ENCODE assay signal across 8 cellular contexts in the genomic region with DNA sequence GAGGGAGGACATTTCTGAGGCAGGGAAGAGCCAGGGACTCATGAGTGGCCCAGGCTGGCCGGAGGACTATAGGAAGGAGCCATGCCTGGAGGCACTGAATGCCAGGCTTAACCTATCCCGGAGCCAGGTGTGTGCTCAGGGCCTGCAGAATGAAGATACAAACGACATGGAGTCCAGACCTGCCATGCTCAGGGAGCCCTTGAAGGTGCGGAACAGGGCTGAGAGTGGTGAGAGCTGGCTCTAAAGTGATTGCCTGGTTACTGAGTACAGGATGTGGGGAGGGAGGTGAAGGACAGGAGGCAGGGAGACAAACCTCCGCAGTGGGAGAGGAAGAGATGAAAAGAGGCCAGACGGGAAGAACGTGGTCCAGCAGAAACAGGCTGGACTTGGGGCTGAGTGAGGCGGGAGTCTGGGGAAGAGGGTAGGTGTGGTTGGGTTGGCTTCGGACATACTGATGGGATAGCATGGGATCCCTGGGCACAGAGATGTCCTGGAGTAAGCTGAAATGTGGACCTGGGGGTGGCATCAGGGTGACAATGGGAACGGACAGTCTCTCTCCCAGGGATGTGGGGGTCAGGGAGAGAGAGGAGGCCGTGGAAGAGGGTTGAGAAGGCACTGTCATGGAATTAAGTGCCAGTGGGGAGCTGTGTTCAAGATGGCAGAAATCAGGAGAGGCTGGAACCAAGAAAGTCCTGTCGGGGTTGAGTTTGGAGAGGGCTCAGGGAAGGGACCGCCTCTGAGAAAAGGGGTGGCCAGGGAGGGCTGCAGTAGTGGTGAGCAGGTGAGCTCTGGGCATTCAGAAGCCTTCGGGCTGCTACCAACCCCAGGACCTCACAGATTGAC. TPM values are rescaled to one million over a fixed set of nuclear protein-coding genes. Genes with fewer than 3 reads are reported as not detected.
DNase-seq lines count a peak whose midpoint lies in the region; TF ChIP-seq lines count a peak whose summit lies in the region.

No MANE protein-coding gene starts in this region.

- H3K27ac ChIP-seq in PC-9: peak overlapping the region; percentile 83
- peak overlapping the region; percentile 90 for H3K27ac ChIP-seq in effector memory CD4-positive, alpha-beta T cell (ENCODE audit: insufficient read depth, low read length, poor library complexity, severe bottlenecking)

- POLR2A ChIA-PET in PC-9 (lab: Charles Lee; ENCODE audit: unreplicated experiment): interaction anchor here (0.6 to 1.0 kb wide), 3 partner anchors 15 to 232 kb away, joined by 4 to 10 read pairs (median 6); a partner anchor contains a TSS

- H3K27me3 ChIP-seq in PC-9 (ENCODE audit: insufficient read depth, low read depth) (no peaks in the 10 kb centered on the region), neuron (ENCODE audit: insufficient read depth, low read length) (no peaks in the 10 kb centered on the region)
- no peaks in the 10 kb centered on the region for H3K27me3 ChIP-seq in effector memory CD4-positive, alpha-beta T cell (replicated peaks; ENCODE audit: control insufficient read depth, insufficient read depth, low read length, poor library complexity, severe bottlenecking)

- peak overlapping the region; percentile 84 for H3K4me2 ChIP-seq in PC-9

- H3K9me3 Mint-ChIP-seq in Calu3 (ENCODE audit: low read depth, unreplicated experiment): no peaks in the 10 kb centered on the region

- no peaks in the 10 kb centered on the region for H4K20me1 ChIP-seq in PC-9 (ENCODE audit: insufficient read depth)

- no peak for DNase-seq in Calu3
- DNase-seq in PC-9: no peak
- DNase-seq in effector memory CD4-positive, alpha-beta T cell: no peak
- DNase-seq in NCI-H2196 (lab: John Stamatoyannopoulos, UW; ENCODE audit: unreplicated experiment): no peak
- no peak for DNase-seq in AML-193 (lab: John Stamatoyannopoulos, UW)
- no peak for DNase-seq in NCI-H526 treated with DMSO at 0.1 percent for 48 hours (lab: John Stamatoyannopoulos, UW)
- DNase-seq in NCI-H2107 treated with DMSO at 0.1 percent for 48 hours (lab: John Stamatoyannopoulos, UW; ENCODE audit: unreplicated experiment): no peak

- no peaks in the 10 kb centered on the region for H3K9me2 ChIP-seq in PC-9 (ENCODE audit: insufficient read depth)

- peaks cover 41% of the 10 kb centered on the region for H3F3A ChIP-seq in PC-9 (ENCODE audit: insufficient read depth, low read depth)

- H2AFZ ChIP-seq in PC-9 (peak overlapping the region; percentile 89; the same call in 1 of the 2 replicates), neuron (ENCODE audit: low read depth, low read length) (peak overlapping the region; percentile 86)

- peak overlapping the region; percentile 98 for H3K4me3 ChIP-seq in PC-9
- peak overlapping the region; percentile 84 for H3K4me3 ChIP-seq in effector memory CD4-positive, alpha-beta T cell (ENCODE audit: insufficient read depth, low read depth, low read length, poor library complexity, severe bottlenecking)
- peak overlapping the region; percentile 72 for H3K4me3 ChIP-seq in neuron (ENCODE audit: low read length)

- peaks cover 73% of the 10 kb centered on the region for H3K36me3 Mint-ChIP-seq in Calu3 (ENCODE audit: insufficient read depth, unreplicated experiment)

- TF ChIP-seq CTCF in Calu3 (IDR thresholded peaks at IDR 0.05; ENCODE audit: unreplicated experiment) (no peak), PC-9 (conservative IDR thresholded peaks at IDR 0.05) (no peak)

- CTCF ChIA-PET in Calu3 (lab: Charles Lee) (no interaction called here), PC-9 (lab: Charles Lee) (interaction anchor here (0.5 to 0.7 kb wide), 2 partner anchors 21 to 94 kb away, joined by 3 read pairs; no protein-coding TSS in a partner anchor)

- no TSS peak for BruUV-seq in Calu3 (replicated peaks; lab: Mats Ljungman, UMichigan)
- BruUV-seq in PC-9 (replicated peaks; lab: Mats Ljungman, UMichigan): TSS peak; percentile 83

- peak overlapping the region; percentile 92 for H3K27ac Mint-ChIP-seq in Calu3 (ENCODE audit: unreplicated experiment)

- H3K4me1 ChIP-seq in PC-9 (replicated peaks; ENCODE audit: insufficient read depth) (peaks cover 39% of the 10 kb centered on the region), neuron (ENCODE audit: insufficient read depth, low read length) (peaks cover 15% of the 10 kb centered on the region)
- peaks cover 69% of the 10 kb centered on the region for H3K4me1 ChIP-seq in effector memory CD4-positive, alpha-beta T cell (ENCODE audit: control insufficient read depth, insufficient read depth, low read length, poor library complexity, severe bottlenecking)

- peaks cover 29% of the 10 kb centered on the region for H3K79me2 ChIP-seq in PC-9 (ENCODE audit: low read depth)

- peaks cover 20% of the 10 kb centered on the region for H3K4me1 Mint-ChIP-seq in Calu3 (ENCODE audit: low read depth, unreplicated experiment)

- peak overlapping the region; percentile 81 for H3K4me3 Mint-ChIP-seq in Calu3 (ENCODE audit: low read depth, unreplicated experiment)

- intact Hi-C loops in Calu3 (cut with micrococcal nuclease; ENCODE audit: unreplicated experiment) (no loop called here), PC-9 (cut with micrococcal nuclease; ENCODE audit: unreplicated experiment) (loop anchor here (1.0 to 2.0 kb wide), 3 partner anchors 15 to 30 kb away; a partner anchor contains a TSS)

- H3K9me3 ChIP-seq in PC-9 (ENCODE audit: insufficient read depth, low read depth) (no peaks in the 10 kb centered on the region), neuron (ENCODE audit: low read length) (no peaks in the 10 kb centered on the region)
- H3K9me3 ChIP-seq in effector memory CD4-positive, alpha-beta T cell (ENCODE audit: control insufficient read depth, low read length): no peaks in the 10 kb centered on the region

- no peaks in the 10 kb centered on the region for H3K27me3 Mint-ChIP-seq in Calu3 (ENCODE audit: unreplicated experiment)

- H3K36me3 ChIP-seq in PC-9 (ENCODE audit: low read depth): 0 out of 2 replicates have a peak, but pooled peaks cover 13% of the 10 kb centered on the region
- peaks cover 58% of the 10 kb centered on the region for H3K36me3 ChIP-seq in effector memory CD4-positive, alpha-beta T cell (ENCODE audit: control insufficient read depth, insufficient read depth, low read length)
- H3K36me3 ChIP-seq in neuron (ENCODE audit: insufficient read depth, low read length): peaks cover 40% of the 10 kb centered on the region

RNA-seq across cellular contexts. Expression of a gene that starts 1.5 kb away (rescaled TPM):
- total RNA-seq in Calu3 (2022) (50.8 and 58.5 TPM in 2 replicates), PC-9 (2021) (79.6 and 93.2 TPM in 2 replicates)

RNA-seq across cellular contexts. Expression of a gene that starts 15.8 kb away (rescaled TPM):
- total RNA-seq in Calu3 (2022): 73.0 and 84.3 TPM in 2 replicates
- 97.8 and 124 TPM in 2 replicates for total RNA-seq in PC-9 (2021)

RNA-seq across cellular contexts. Expression of a gene that starts 21.3 kb away (rescaled TPM):
- 69.8 and 71.3 TPM in 2 replicates for total RNA-seq in Calu3 (2022)
- total RNA-seq in PC-9 (2021): 76.7 and 102 TPM in 2 replicates
